Comparison of ENCODE assay signal across 8 cellular contexts in the genomic region with DNA sequence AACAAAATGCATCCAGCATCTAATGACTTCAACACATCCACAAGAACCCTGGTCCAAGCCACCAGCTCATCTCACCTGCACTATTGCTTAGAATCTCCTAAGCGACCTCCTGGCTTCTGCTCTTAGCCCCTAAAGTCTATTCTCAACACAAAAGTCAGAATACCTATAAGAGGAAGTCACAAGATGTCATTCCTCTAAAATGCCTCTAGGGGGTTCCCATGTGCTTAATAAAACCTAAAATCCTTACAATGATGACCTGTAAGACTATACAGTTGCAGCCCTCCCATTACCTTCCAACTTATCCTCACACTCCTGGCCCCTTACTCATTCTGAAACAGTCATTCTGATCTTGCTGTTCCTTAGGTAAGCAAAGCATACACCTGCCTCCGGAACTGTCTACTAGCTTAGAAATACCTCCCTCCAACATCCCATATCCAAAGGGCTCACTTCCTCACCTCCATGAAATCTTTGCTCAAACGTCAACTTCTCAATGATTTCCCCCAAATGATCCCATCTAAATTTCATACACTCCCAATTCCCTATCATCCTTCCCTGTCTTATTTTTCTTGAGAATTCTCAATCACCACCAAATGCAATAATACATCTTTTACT. TPM values are rescaled to one million over a fixed set of nuclear protein-coding genes. Genes with fewer than 3 reads are reported as not detected.
DNase-seq lines count a peak whose midpoint lies in the region; ATAC-seq and TF ChIP-seq lines count a peak whose summit lies in the region.

No MANE protein-coding gene starts in this region.

- ATAC-seq in GM19043 (IDR thresholded peaks at IDR 0.05; ENCODE audit: low read depth, unreplicated experiment) (peak; percentile 71), HG03439 (IDR thresholded peaks at IDR 0.05; ENCODE audit: unreplicated experiment) (peak; percentile 75), naive B cell (ENCODE audit: low read depth in 2 of 2) (peak; percentile 73 to 76), GM19452 (IDR thresholded peaks at IDR 0.05; ENCODE audit: unreplicated experiment) (no peak)

- peak; percentile 3 for DNase-seq in DMS114 treated with DMSO at 0.1 percent for 48 hours (lab: John Stamatoyannopoulos, UW; ENCODE audit: unreplicated experiment)
- peak; percentile 75 for DNase-seq in OCI-LY7 (ENCODE audit: low spot score)
- no peak for DNase-seq in dorsolateral prefrontal cortex
- DNase-seq in naive B cell: peak; percentile 36
- no peak for DNase-seq in activated gamma-delta T cell treated with Interleukin-2 at 50 U/mL for 16 hours

- H3K27ac ChIP-seq in OCI-LY7 (ENCODE audit: low read depth, low read length, poor library complexity, severe bottlenecking) (no peak overlapping the region), dorsolateral prefrontal cortex (no peak overlapping the region)

- no peaks in the 10 kb centered on the region for H3K36me3 Mint-ChIP-seq in naive B cell

- H3K4me1 Mint-ChIP-seq in naive B cell: no peaks in the 10 kb centered on the region

- CTCF ChIA-PET in OCI-LY7 (lab: Charles Lee; ENCODE audit: unreplicated experiment): no interaction called here

- H3K79me2 ChIP-seq in OCI-LY7 (ENCODE audit: insufficient read depth, low read depth, low read length): no peaks in the 10 kb centered on the region

- H3K4me3 ChIP-seq in OCI-LY7 (ENCODE audit: low read depth, low read length, poor library complexity, severe bottlenecking) (no peak overlapping the region), dorsolateral prefrontal cortex (no peak overlapping the region)

- no peaks in the 10 kb centered on the region for H3K27me3 ChIP-seq in dorsolateral prefrontal cortex

- H3K36me3 ChIP-seq in OCI-LY7 (ENCODE audit: insufficient read depth, low read length): no peaks in the 10 kb centered on the region

- intact Hi-C loops in OCI-LY7 (cut with micrococcal nuclease; ENCODE audit: unreplicated experiment) (loop anchor here (2.0 to 5.0 kb wide), 3 partner anchors 126 to 236 kb away; no protein-coding TSS in a partner anchor), dorsolateral prefrontal cortex (cut with DNase I) (loop anchor here in 1 of 2 donors (2.0 to 5.0 kb wide), 2 partner anchors 126 to 200 kb away; a partner anchor contains a TSS)

- TF ChIP-seq CTCF in OCI-LY7 (conservative IDR thresholded peaks at IDR 0.05; ENCODE audit: low read length): peak; percentile 85
- TF ChIP-seq CTCF in dorsolateral prefrontal cortex (IDR thresholded peaks at IDR 0.05 in 54 of 56, conservative IDR thresholded peaks at IDR 0.05 in 2 of 56; ENCODE audit: low read depth in 1 of 56, partially characterized antibody in 56 of 56): peak; percentile 43 to 82 (median 72)

- H3K4me2 ChIP-seq in OCI-LY7 (ENCODE audit: low read length): no peak overlapping the region

- no peaks in the 10 kb centered on the region for H3K9me2 ChIP-seq in OCI-LY7 (ENCODE audit: insufficient read depth, low read length)

- no peaks in the 10 kb centered on the region for H3K4me1 ChIP-seq in OCI-LY7 (ENCODE audit: insufficient read depth, low read length, poor library complexity, severe bottlenecking)

- peaks cover 22 to 52% (median 43%) of the 10 kb centered on the region in 3 donors for H3K27me3 Mint-ChIP-seq in naive B cell

- H3K4me3 Mint-ChIP-seq in naive B cell: no peak overlapping the region

- no TSS peak for BruUV-seq in OCI-LY7 (replicated peaks; lab: Mats Ljungman, UMichigan)

- POLR2A ChIA-PET in OCI-LY7 (lab: Charles Lee): no interaction called here

- no peaks in the 10 kb centered on the region for H3K9me3 ChIP-seq in OCI-LY7 (ENCODE audit: low read length)

- H3K27ac Mint-ChIP-seq in naive B cell: peak overlapping the region in 2 of 6 donors; percentile 2 to 17

- H2AFZ ChIP-seq in OCI-LY7 (ENCODE audit: low read length): no peak overlapping the region

- no peaks in the 10 kb centered on the region for H3K9me3 Mint-ChIP-seq in naive B cell

- no peaks in the 10 kb centered on the region for H4K20me1 ChIP-seq in OCI-LY7 (ENCODE audit: insufficient read depth, low read length)

RNA-seq across cellular contexts. Expression of a gene that starts 10.0 kb away (rescaled TPM):
- 0.39 and 0.76 TPM in 2 replicates for total RNA-seq in OCI-LY7 (2014; rRNA removed; shearing (Covaris generic))
- total RNA-seq in OCI-LY7 (2022) (0.40 and 0.53 TPM in 2 replicates), dorsolateral prefrontal cortex (10 to 100 TPM in 116 of 120 experiments, 1 to 10 TPM in 4; 7.1 to 33.2 (median 17.6) TPM)
- polyA plus RNA-seq in naive B cell (ENCODE audit: low read depth in 6 of 6): under 1 TPM in 1 of 6 donors, not detected in 5; 0.04 TPM

RNA-seq across cellular contexts. Expression of a gene that starts 11.0 kb away (rescaled TPM):
- total RNA-seq in OCI-LY7 (2014; rRNA removed; shearing (Covaris generic)): 11.6 and 14.1 TPM in 2 replicates
- total RNA-seq in OCI-LY7 (2022) (19.4 and 25.0 TPM in 2 replicates), dorsolateral prefrontal cortex (10 to 100 TPM; 21.8 to 45.8 (median 34.2) TPM)
- 10 to 100 TPM; 16.3 to 36.6 (median 28.7) TPM for polyA plus RNA-seq in naive B cell (ENCODE audit: low read depth in 6 of 6)

RNA-seq across cellular contexts. Expression of a gene that starts 23.3 kb away (rescaled TPM):
- 7.3 and 9.0 TPM in 2 replicates for total RNA-seq in OCI-LY7 (2014; rRNA removed; shearing (Covaris generic))
- total RNA-seq in OCI-LY7 (2022) (10.0 and 11.5 TPM in 2 replicates), dorsolateral prefrontal cortex (10 to 100 TPM; 12.4 to 22.5 (median 17.7) TPM)
- 1 to 10 TPM in 4 of 6 donors, under 1 TPM in 1, not detected in 1; 0.93 to 3.4 (median 2.0) TPM for polyA plus RNA-seq in naive B cell (ENCODE audit: low read depth in 6 of 6)

Comparison
In these comparisons a context has a peak if more than half of its experiments do, and no peak if none do; other contexts are left out.
1. DNase-seq: peak in DMS114 treated with DMSO at 0.1 percent for 48 hours (single experiment), OCI-LY7 (single experiment) and naive B cell (single experiment); none in dorsolateral prefrontal cortex (0 of 10) and activated gamma-delta T cell treated with Interleukin-2 at 50 U/mL for 16 hours (single experiment).
2. RNA of a gene that starts 10.0 kb away (total RNA-seq): 7.1 to 33.2 TPM in dorsolateral prefrontal cortex; 0.39 to 0.76 TPM in OCI-LY7; every median in the first group is over 4 times any median in the second.